Comparison of ENCODE assay signal across 2 cellular contexts in the genomic region with DNA sequence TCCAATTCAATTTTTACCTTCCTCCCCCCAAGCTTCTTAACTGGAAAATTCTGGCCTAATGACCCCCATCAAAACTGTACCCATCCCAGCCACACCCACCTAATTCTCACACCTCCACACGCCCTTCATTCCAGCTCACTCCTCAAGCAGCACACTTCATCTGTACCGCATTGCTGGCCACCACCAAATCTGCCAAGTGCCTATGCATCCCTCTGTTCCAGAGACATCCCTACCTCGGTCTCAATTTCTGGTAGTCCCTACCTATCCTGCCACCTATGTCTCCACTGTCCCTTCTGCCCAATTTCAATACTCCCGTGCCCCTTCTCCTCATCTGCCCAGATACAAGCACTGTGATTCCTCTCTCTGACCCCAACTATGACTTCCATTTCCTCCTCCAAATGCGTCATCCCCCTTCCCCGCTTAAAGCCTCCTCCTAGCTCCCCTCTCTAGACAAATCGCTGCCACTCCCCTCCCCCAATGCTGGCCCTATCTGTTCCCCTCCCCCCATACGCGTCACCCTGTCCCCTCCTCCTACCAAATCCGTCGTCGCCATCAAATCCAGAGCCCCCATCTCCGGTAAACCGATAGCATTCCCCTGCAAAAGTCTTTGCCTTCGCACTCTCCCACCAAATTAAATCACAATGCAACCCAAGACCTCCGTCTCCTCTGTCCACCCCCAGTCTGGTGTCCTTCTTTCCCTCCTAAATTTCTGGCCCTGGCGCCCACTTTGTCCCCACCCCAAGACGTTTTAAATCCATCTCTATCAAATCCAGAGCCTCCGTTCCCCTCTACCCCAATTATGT.
TF ChIP-seq lines count a peak whose summit lies in the region.

No MANE protein-coding gene starts in this region.

TF ChIP-seq in A549, 52 proteins besides CTCF, POLR2A, EP300 and RAD21 (continued from another document):
- no peak for TF ChIP-seq JUNB (IDR thresholded peaks at IDR 0.05)
- no peak for TF ChIP-seq RARB (CRISPR knock-in tag; IDR thresholded peaks at IDR 0.05)
- TF ChIP-seq PHF8 (IDR thresholded peaks at IDR 0.05; ENCODE audit: borderline replicate concordance, low read depth), result no peak
- peak; percentile 67 for TF ChIP-seq CHD2 (IDR thresholded peaks at IDR 0.05; ENCODE audit: low read length, partially characterized antibody)
- TF ChIP-seq, protein P1, sequence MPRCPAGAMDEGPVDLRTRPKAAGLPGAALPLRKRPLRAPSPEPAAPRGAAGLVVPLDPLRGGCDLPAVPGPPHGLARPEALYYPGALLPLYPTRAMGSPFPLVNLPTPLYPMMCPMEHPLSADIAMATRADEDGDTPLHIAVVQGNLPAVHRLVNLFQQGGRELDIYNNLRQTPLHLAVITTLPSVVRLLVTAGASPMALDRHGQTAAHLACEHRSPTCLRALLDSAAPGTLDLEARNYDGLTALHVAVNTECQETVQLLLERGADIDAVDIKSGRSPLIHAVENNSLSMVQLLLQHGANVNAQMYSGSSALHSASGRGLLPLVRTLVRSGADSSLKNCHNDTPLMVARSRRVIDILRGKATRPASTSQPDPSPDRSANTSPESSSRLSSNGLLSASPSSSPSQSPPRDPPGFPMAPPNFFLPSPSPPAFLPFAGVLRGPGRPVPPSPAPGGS (IDR thresholded peaks at IDR 0.05), result no peak
- TF ChIP-seq, protein P2, sequence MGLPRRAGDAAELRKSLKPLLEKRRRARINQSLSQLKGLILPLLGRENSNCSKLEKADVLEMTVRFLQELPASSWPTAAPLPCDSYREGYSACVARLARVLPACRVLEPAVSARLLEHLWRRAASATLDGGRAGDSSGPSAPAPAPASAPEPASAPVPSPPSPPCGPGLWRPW (IDR thresholded peaks at IDR 0.05), result no peak
- TF ChIP-seq MYC (IDR thresholded peaks at IDR 0.05; ENCODE audit: borderline replicate concordance, low read length), result no peak

TF ChIP-seq in HCT116, 20 proteins besides CTCF, POLR2A, EP300 and RAD21 (continued from another document):
- TF ChIP-seq, protein P3, sequence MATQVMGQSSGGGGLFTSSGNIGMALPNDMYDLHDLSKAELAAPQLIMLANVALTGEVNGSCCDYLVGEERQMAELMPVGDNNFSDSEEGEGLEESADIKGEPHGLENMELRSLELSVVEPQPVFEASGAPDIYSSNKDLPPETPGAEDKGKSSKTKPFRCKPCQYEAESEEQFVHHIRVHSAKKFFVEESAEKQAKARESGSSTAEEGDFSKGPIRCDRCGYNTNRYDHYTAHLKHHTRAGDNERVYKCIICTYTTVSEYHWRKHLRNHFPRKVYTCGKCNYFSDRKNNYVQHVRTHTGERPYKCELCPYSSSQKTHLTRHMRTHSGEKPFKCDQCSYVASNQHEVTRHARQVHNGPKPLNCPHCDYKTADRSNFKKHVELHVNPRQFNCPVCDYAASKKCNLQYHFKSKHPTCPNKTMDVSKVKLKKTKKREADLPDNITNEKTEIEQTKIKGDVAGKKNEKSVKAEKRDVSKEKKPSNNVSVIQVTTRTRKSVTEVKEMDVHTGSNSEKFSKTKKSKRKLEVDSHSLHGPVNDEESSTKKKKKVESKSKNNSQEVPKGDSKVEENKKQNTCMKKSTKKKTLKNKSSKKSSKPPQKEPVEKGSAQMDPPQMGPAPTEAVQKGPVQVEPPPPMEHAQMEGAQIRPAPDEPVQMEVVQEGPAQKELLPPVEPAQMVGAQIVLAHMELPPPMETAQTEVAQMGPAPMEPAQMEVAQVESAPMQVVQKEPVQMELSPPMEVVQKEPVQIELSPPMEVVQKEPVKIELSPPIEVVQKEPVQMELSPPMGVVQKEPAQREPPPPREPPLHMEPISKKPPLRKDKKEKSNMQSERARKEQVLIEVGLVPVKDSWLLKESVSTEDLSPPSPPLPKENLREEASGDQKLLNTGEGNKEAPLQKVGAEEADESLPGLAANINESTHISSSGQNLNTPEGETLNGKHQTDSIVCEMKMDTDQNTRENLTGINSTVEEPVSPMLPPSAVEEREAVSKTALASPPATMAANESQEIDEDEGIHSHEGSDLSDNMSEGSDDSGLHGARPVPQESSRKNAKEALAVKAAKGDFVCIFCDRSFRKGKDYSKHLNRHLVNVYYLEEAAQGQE (IDR thresholded peaks at IDR 0.05; ENCODE audit: low read depth), result no peak
- TF ChIP-seq EGR1 (IDR thresholded peaks at IDR 0.05; ENCODE audit: low read depth) (no peak), CBX3 (IDR thresholded peaks at IDR 0.05; ENCODE audit: low read depth) (no peak), SRF (IDR thresholded peaks at IDR 0.05; ENCODE audit: low read depth) (no peak), TCF7L2 (IDR thresholded peaks at IDR 0.05; ENCODE audit: borderline replicate concordance, extremely low read depth, insufficient read depth, insufficient read length) (no peak), JUND (IDR thresholded peaks at IDR 0.05) (no peak), FOSL1 (IDR thresholded peaks at IDR 0.05; ENCODE audit: low read depth) (no peak), CEBPB (IDR thresholded peaks at IDR 0.05; ENCODE audit: low read depth) (no peak), YY1 (IDR thresholded peaks at IDR 0.05; ENCODE audit: extremely low read depth, insufficient replicate concordance, low read depth, low read length) (no peak), EZH2phosphoT487 (IDR thresholded peaks at IDR 0.05; ENCODE audit: borderline replicate concordance) (no peak), ELF1 (IDR thresholded peaks at IDR 0.05; ENCODE audit: borderline replicate concordance, low read depth) (no peak), EZH2 (IDR thresholded peaks at IDR 0.05) (no peak), SP1 (IDR thresholded peaks at IDR 0.05; ENCODE audit: low read depth) (no peak), POLR2AphosphoS5 (IDR thresholded peaks at IDR 0.05; ENCODE audit: low read depth, low read length) (no peak; the same call in 1 of the 2 replicates)
- TF ChIP-seq, protein P4, sequence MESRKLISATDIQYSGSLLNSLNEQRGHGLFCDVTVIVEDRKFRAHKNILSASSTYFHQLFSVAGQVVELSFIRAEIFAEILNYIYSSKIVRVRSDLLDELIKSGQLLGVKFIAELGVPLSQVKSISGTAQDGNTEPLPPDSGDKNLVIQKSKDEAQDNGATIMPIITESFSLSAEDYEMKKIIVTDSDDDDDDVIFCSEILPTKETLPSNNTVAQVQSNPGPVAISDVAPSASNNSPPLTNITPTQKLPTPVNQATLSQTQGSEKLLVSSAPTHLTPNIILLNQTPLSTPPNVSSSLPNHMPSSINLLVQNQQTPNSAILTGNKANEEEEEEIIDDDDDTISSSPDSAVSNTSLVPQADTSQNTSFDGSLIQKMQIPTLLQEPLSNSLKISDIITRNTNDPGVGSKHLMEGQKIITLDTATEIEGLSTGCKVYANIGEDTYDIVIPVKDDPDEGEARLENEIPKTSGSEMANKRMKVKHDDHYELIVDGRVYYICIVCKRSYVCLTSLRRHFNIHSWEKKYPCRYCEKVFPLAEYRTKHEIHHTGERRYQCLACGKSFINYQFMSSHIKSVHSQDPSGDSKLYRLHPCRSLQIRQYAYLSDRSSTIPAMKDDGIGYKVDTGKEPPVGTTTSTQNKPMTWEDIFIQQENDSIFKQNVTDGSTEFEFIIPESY (IDR thresholded peaks at IDR 0.05; ENCODE audit: extremely low read depth, insufficient replicate concordance, low read length), result no peak
- TF ChIP-seq, protein P5, sequence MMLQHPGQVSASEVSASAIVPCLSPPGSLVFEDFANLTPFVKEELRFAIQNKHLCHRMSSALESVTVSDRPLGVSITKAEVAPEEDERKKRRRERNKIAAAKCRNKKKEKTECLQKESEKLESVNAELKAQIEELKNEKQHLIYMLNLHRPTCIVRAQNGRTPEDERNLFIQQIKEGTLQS (IDR thresholded peaks at IDR 0.05), result no peak
